In the genomic region with DNA sequence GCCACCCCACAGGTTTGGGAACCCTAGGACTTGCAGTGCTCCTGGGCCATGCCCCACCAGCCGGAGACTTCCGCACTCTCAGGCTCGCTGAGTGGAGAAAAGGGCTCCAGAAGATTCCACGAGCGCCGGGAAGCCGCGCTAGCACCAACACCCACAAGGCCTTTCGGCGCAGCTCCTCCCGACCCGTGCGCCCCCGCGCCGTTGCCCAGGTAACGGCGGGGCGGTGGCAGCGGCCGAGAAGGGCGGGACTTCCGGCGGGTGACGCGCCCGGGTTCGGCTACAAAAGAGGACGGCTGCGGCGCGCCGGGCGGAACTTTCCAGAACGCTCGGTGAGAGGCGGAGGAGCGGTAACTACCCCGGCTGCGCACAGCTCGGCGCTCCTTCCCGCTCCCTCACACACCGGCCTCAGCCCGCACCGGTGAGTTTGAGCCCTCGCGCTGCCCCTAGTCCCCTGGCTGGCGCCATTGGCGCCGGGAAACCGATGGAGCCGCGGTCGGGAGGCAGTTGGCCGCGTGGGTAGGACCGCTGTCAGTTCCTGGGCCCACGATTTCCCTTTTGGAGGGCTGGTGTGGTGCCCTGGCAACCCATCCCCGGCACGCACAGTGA, we compare ENCODE assay signal across 8 cellular contexts. TPM values are rescaled to one million over a fixed set of nuclear protein-coding genes. Genes with fewer than 3 reads are reported as not detected.
DNase-seq lines count a peak whose midpoint lies in the region; ATAC-seq, FAIRE-seq and TF ChIP-seq lines count a peak whose summit lies in the region.

DNAJA1 (plus strand) TSS at position 308 of the 606 bp plus-strand sequence. CDS start 1,212 bp downstream, outside the sequence.

- H3K4me3 ChIP-seq in small intestine (ENCODE audit: low read depth in 1 of 2, low read length in 2 of 2): peak within 1 kb of the TSS; percentile 91 to 99

- peak; percentile 91 for ATAC-seq in GM18867 (IDR thresholded peaks at IDR 0.05; ENCODE audit: unreplicated experiment)
- peak; percentile 94 for ATAC-seq in HG03097 (IDR thresholded peaks at IDR 0.05; ENCODE audit: low FRiP score, unreplicated experiment)

- DNase-seq in ACHN (peak; percentile 91), NCI-H2171 treated with DMSO at 0.1 percent for 48 hours (lab: John Stamatoyannopoulos, UW) (peak; percentile 76), T47D (ENCODE audit: low read depth in 1 of 2, low spot score in 1 of 2) (peak; percentile 54 to 93), iPS-NIHi11 (ENCODE audit: low spot score) (peak; percentile 95), small intestine (peak; percentile 95)

- FAIRE-seq in small intestine (lab: Jason Lieb, UNC): no peak

- peaks cover 3 to 27% of the 10 kb centered on the region in 2 donors for H3K4me1 ChIP-seq in small intestine (ENCODE audit: control insufficient read depth in 2 of 2, insufficient read depth in 1 of 2, low read depth in 1 of 2, low read length in 1 of 2)

- H3K27me3 ChIP-seq in small intestine (ENCODE audit: control insufficient read depth in 2 of 2, insufficient read depth in 2 of 2, low read length in 2 of 2): no peaks in the 10 kb centered on the region

- H3K36me3 ChIP-seq in small intestine (ENCODE audit: control insufficient read depth in 2 of 2, insufficient read depth in 2 of 2, low read length in 2 of 2): peaks cover 0 to 3% of the 10 kb centered on the region in 2 donors

- peak within 1 kb of the TSS; percentile 99 for H3K27ac ChIP-seq in VCaP
- H3K27ac ChIP-seq in small intestine (ENCODE audit: low read depth in 1 of 2, low read length in 1 of 2): peak within 1 kb of the TSS; percentile 100

- H3K9me3 ChIP-seq in small intestine (ENCODE audit: control insufficient read depth, low read depth): no peaks in the 10 kb centered on the region

- in situ Hi-C loops in ACHN (cut with HindIII; ENCODE audit: low pct_ligation_motif_present, low pct_unique_long_range_greater_than_20kb, low sequenced_read_pairs): no loop called here
- in situ Hi-C loops in T47D (cut with HindIII; ENCODE audit: low pct_unique_long_range_greater_than_20kb, low sequenced_read_pairs): no loop called here

- whole genome bisulfite sequencing in small intestine, 3 donors: 0% methylated on average over 48 to 61 of the region's 61 CpGs

- no peak for TF ChIP-seq CTCF in VCaP (conservative IDR thresholded peaks at IDR 0.05)

RNA-seq across cellular contexts. Expression of gene DNAJA1, which starts in this region (rescaled TPM):
- 10 to 100 TPM; 40.8 to 62.0 (median 48.8) TPM for polyA plus RNA-seq in small intestine

Comparison
In these comparisons a context has a peak if more than half of its experiments do, and no peak if none do; other contexts are left out.
1. Peak in every context shown above with its lines: DNase-seq, ATAC-seq, H3K4me3 ChIP-seq and H3K27ac ChIP-seq.